8 cellular contexts compared by ENCODE assay signal in genomic region chr10:3935141-3935540, GRCh38.
DNase-seq lines count a peak whose midpoint lies in the region; ATAC-seq and TF ChIP-seq lines count a peak whose summit lies in the region.

No MANE protein-coding gene starts in this region.

- peak overlapping the region; percentile 33 for H3K4me3 ChIP-seq in AG04450 (ENCODE audit: low read depth, low read length)
- H3K4me3 ChIP-seq in right cardiac atrium (ENCODE audit: low read length), result peak overlapping the region; percentile 26

- H3K27me3 ChIP-seq in AG04450 (ENCODE audit: control insufficient read depth, insufficient read depth, low read length) (no peaks in the 10 kb centered on the region), right cardiac atrium (ENCODE audit: control insufficient read depth, insufficient read depth) (no peaks in the 10 kb centered on the region)

- no peaks in the 10 kb centered on the region; the same call in 1 of the 2 replicates for H3K9me3 ChIP-seq in AG04450 (ENCODE audit: control insufficient read depth, insufficient read depth, low read length)
- no peaks in the 10 kb centered on the region for H3K9me3 ChIP-seq in right cardiac atrium (ENCODE audit: control insufficient read depth, low read length)

- no peak for TF ChIP-seq CTCF in AG04450 (IDR thresholded peaks at IDR 0.05; ENCODE audit: low read depth, low read length)

- CTCF ChIA-PET in AG04450 (lab: Charles Lee), result no interaction called here

- DNase-seq in AG04450 (ENCODE audit: low read depth, low spot score) (peak; percentile 34), right cardiac atrium (peak; percentile 64 to 76 (median 66)), OCI-M1 (lab: John Stamatoyannopoulos, UW) (no peak), posterior vena cava (ENCODE audit: low spot score) (no peak)
- peak; percentile 46 for DNase-seq in activated gamma-delta T cell treated with anti-CD3 and anti-CD28 coated beads, Interleukin-2, amount 50 U/mL, for 16 hours (ENCODE audit: low read depth)
- DNase-seq in stimulated activated CD4-positive, alpha-beta T cell treated with anti-CD3 and anti-CD28 coated beads, Interleukin-4, amount 100 ng/mL, for 24 hours, result peak; percentile 87

- WGBS in right cardiac atrium, result 42% methylated on average over 11 of the region's 11 CpGs

- H3K27ac ChIP-seq in AG04450 (ENCODE audit: low read depth, low read length), result peak overlapping the region; percentile 76
- no peak overlapping the region for H3K27ac ChIP-seq in right cardiac atrium (ENCODE audit: low read length)

- POLR2A ChIA-PET in AG04450 (lab: Yijun Ruan, JAX), result interaction anchor here (0.9 kb wide), 1 partner anchor 150 kb away, joined by 3 read pairs; the partner anchor contains the start of gene KLF6

- no peaks in the 10 kb centered on the region for H3K4me1 ChIP-seq in right cardiac atrium (ENCODE audit: control insufficient read depth, insufficient read depth, low read length)

- ATAC-seq in GM19452 (IDR thresholded peaks at IDR 0.05; ENCODE audit: unreplicated experiment), result peak; percentile 96
- peak; percentile 97 for ATAC-seq in HG03521 (IDR thresholded peaks at IDR 0.05; ENCODE audit: unreplicated experiment)
- peak; percentile 86 to 89 for ATAC-seq in right cardiac atrium

- intact Hi-C loops in right cardiac atrium (cut with DNase I) (no loop called here), posterior vena cava (cut with DNase I) (no loop called here)

Comparison
In these comparisons a context has a peak if more than half of its experiments do, and no peak if none do; other contexts are left out.
1. DNase-seq: peak in AG04450 (single experiment), activated gamma-delta T cell treated with anti-CD3 and anti-CD28 coated beads, Interleukin-2, amount 50 U/mL, for 16 hours (single experiment), right cardiac atrium (3 of 3) and stimulated activated CD4-positive, alpha-beta T cell treated with anti-CD3 and anti-CD28 coated beads, Interleukin-4, amount 100 ng/mL, for 24 hours (single experiment); none in OCI-M1 (single experiment) and posterior vena cava (single experiment).
2. Peak in every context shown above with its lines, with median percentiles within 50 percentile points of each other: ATAC-seq.